Comparison of ENCODE assay signal across 34 cellular contexts in genomic region chr5:171695804-171696203, GRCh38.
"Had no signal": no experiment of that assay in that cellular context is flagged by ENCODE, and none has a peak within 500 bp of the region (broad histone marks: within the 10 kb centered on the region; RNA-seq: fewer than 3 reads in every experiment).

No MANE protein-coding gene starts in this region.

- H3K9me3 ChIP-seq: adrenal gland, body of pancreas, breast epithelium had no signal

- H3K27me3 ChIP-seq: adrenal gland, body of pancreas, brain microvascular endothelial cell, breast epithelium had no signal

- H3K36me3 ChIP-seq: adrenal gland, brain microvascular endothelial cell, breast epithelium had no signal

- ATAC-seq: activated CD8-positive, alpha-beta T cell treated with anti-CD3 and anti-CD28 coated beads for 36 hours; activated naive CD4-positive, alpha-beta T cell treated with anti-CD3 and anti-CD28 coated beads, Interleukin-2, amount 50 U/mL, for 72 hours; activated T-cell treated with anti-CD3 and anti-CD28 coated beads, Interleukin-2, amount 50 U/mL, for 4 hours; activated T-cell treated with anti-CD3 and anti-CD28 coated beads, Interleukin-2, amount 50 U/mL, for 72 hours; activated T-helper 17 cell treated with anti-CD3 and anti-CD28 coated beads, Interleukin-2, amount 50 U/mL, for 72 hours; body of pancreas had no signal

- DNase-seq: activated B cell treated with CpG ODN at 0.5 μM for 24 hours; activated CD4-positive, alpha-beta memory T cell treated with anti-CD3 and anti-CD28 coated beads for 36 hours; activated CD4-positive, alpha-beta T cell treated with anti-CD3 and anti-CD28 coated beads for 4 hours; activated CD4-positive, alpha-beta T cell treated with anti-CD3 and anti-CD28 coated beads, Interleukin-2, amount 10 ng/mL, durations not matched to agents 24 days and 14 days; activated CD4-positive, alpha-beta T cell treated with anti-CD3 and anti-CD28 coated beads, Interleukin-2, amount 50 U/mL, for 1 hour; activated CD4-positive, alpha-beta T cell treated with anti-CD3 and anti-CD28 coated beads, Interleukin-2, amount 50 U/mL, for 4 hours; activated CD4-positive, CD25-positive, alpha-beta regulatory T cell treated with anti-CD3 and anti-CD28 coated beads, Interleukin-2, amount 50 U/mL, for 72 hours; activated CD8-positive, alpha-beta memory T cell treated with anti-CD3 and anti-CD28 coated beads, Interleukin-2, amount 50 U/mL, for 4 hours; activated CD8-positive, alpha-beta T cell treated with anti-CD3 and anti-CD28 coated beads for 36 hours; activated effector memory CD4-positive, alpha-beta T cell treated with anti-CD3 and anti-CD28 coated beads, Interleukin-2, amount 50 U/mL, for 16 hours; activated gamma-delta T cell treated with Interleukin-2 at 50 U/mL for 16 hours; activated naive CD4-positive, alpha-beta T cell; activated naive CD4-positive, alpha-beta T cell treated with anti-CD3 and anti-CD28 coated beads for 36 hours; activated naive CD4-positive, alpha-beta T cell treated with anti-CD3 and anti-CD28 coated beads, Interleukin-2, amount 50 U/mL, for 16 hours; activated naive CD8-positive, alpha-beta T cell treated with anti-CD3 and anti-CD28 coated beads for 36 hours; activated T-cell treated with anti-CD3 and anti-CD28 coated beads for 4 hours; activated T-cell treated with anti-CD3 and anti-CD28 coated beads, Interleukin-2, amount 50 U/mL, for 1 hour; activated T-cell treated with anti-CD3 and anti-CD28 coated beads, Interleukin-2, amount 50 U/mL, for 4 hours; activated T-cell treated with anti-CD3 and anti-CD28 coated beads, Interleukin-2, amount 50 U/mL, for 72 hours; adrenal gland; amniotic stem cell; aorta; body of pancreas; brain microvascular endothelial cell; central memory CD4-positive, alpha-beta T cell; T-helper 1 cell; T-helper 2 cell; T-helper 9 cell had no signal

- FAIRE-seq: astrocyte, TTC549 had no signal

- H3K4me3 ChIP-seq: adrenal gland, body of pancreas, breast epithelium had no signal

- H3K27ac ChIP-seq: adrenal gland, body of pancreas, brain microvascular endothelial cell, breast epithelium, VCaP had no signal

- H3K4me1 ChIP-seq: adrenal gland, body of pancreas, breast epithelium had no signal
